In genomic region chr15:41151451-41152005, GRCh38 we compare ENCODE assay signal across 13 cellular contexts. TPM values are rescaled to one million over a fixed set of nuclear protein-coding genes. Genes with fewer than 3 reads are reported as not detected.
A peak's percentile ranks its signal among the peaks of the same experiment; 100 is the strongest.
DNase-seq lines count a peak whose midpoint lies in the region; ATAC-seq lines count a peak whose summit lies in the region.
"Had no signal": no experiment of that assay in that cellular context is flagged by ENCODE, and none has a peak within 500 bp of the region (broad histone marks: within the 10 kb centered on the region; RNA-seq: fewer than 3 reads in every experiment).

No MANE protein-coding gene starts in this region.

- peaks cover 4% of the 10 kb centered on the region for H3K9me3 Mint-ChIP-seq in activated CD4-positive, alpha-beta T cell treated with anti-CD3 and anti-CD28 coated beads, Interleukin-2, amount 10 ng/mL, durations not matched to agents 24 days and 14 days
- H3K9me3 Mint-ChIP-seq in activated CD4-positive, alpha-beta T cell treated with anti-CD3 and anti-CD28 coated beads, Interleukin-2, amount 10 ng/mL, durations not matched to agents 7 days and 5 days: no peaks in the 10 kb centered on the region
- H3K9me3 Mint-ChIP-seq: CD4-positive, CD25-positive, alpha-beta regulatory T cell had no signal

- no peaks in the 10 kb centered on the region for H3K79me1 ChIP-seq in neuronal stem cell (ENCODE audit: low read depth, low read length)

- H3K4me3 ChIP-seq in neuronal stem cell (ENCODE audit: low read length in 2 of 2): no peak overlapping the region
- H3K4me3 ChIP-seq: BLaER1 treated with 17β-estradiol and CSF1 and Interleukin-3, amounts not matched to agents 10 nM and 100 nM had no signal

- peak overlapping the region; percentile 71 for H3K18ac ChIP-seq in neuronal stem cell (ENCODE audit: low read length)

- H3K9me3 ChIP-seq in T-helper 17 cell (ENCODE audit: control insufficient read depth, low read length, poor library complexity, severe bottlenecking): no peaks in the 10 kb centered on the region
- H3K9me3 ChIP-seq in neuronal stem cell (replicated peaks in 1 of 2; ENCODE audit: control insufficient read depth in 2 of 2, insufficient read depth in 1 of 2, low read depth in 1 of 2, low read length in 2 of 2): no peaks in the 10 kb centered on the region

- no peak overlapping the region for H2AK5ac ChIP-seq in neuronal stem cell (ENCODE audit: low read depth, low read length)

- H3K4me3 Mint-ChIP-seq in activated CD4-positive, alpha-beta T cell treated with anti-CD3 and anti-CD28 coated beads, Interleukin-2, amount 10 ng/mL, durations not matched to agents 24 days and 14 days: peak overlapping the region; percentile 49
- no peak overlapping the region for H3K4me3 Mint-ChIP-seq in activated CD4-positive, alpha-beta T cell treated with anti-CD3 and anti-CD28 coated beads, Interleukin-2, amount 10 ng/mL, durations not matched to agents 7 days and 5 days
- peak overlapping the region; percentile 79 for H3K4me3 Mint-ChIP-seq in T-helper 17 cell

- intact Hi-C loops in activated CD4-positive, alpha-beta T cell treated with anti-CD3 and anti-CD28 coated beads, Interleukin-2, amount 10 ng/mL, durations not matched to agents 24 days and 14 days (cut with micrococcal nuclease): loop anchor here (2.0 kb wide), 1 partner anchor 35 kb away; the partner anchor contains the start of gene INO80

- H3K27me3 Mint-ChIP-seq in activated CD4-positive, alpha-beta T cell treated with anti-CD3 and anti-CD28 coated beads, Interleukin-2, amount 10 ng/mL, durations not matched to agents 24 days and 14 days: peaks cover 4% of the 10 kb centered on the region
- H3K27me3 Mint-ChIP-seq in activated CD4-positive, alpha-beta T cell treated with anti-CD3 and anti-CD28 coated beads, Interleukin-2, amount 10 ng/mL, durations not matched to agents 7 days and 5 days: no peaks in the 10 kb centered on the region
- H3K27me3 Mint-ChIP-seq in T-helper 17 cell: peaks cover 7% of the 10 kb centered on the region
- H3K27me3 Mint-ChIP-seq: CD4-positive, CD25-positive, alpha-beta regulatory T cell had no signal

- no peak overlapping the region for H2BK5ac ChIP-seq in neuronal stem cell (ENCODE audit: low read length)

- no peak overlapping the region for H3K9ac ChIP-seq in neuronal stem cell (ENCODE audit: low read depth, low read length, poor library complexity)
- H3K9ac ChIP-seq: BLaER1 treated with 17β-estradiol and CSF1 and Interleukin-3, amounts not matched to agents 10 nM and 100 nM had no signal

- no peaks in the 10 kb centered on the region for H3K27me3 ChIP-seq in neuronal stem cell (ENCODE audit: control insufficient read depth in 3 of 3, insufficient read depth in 3 of 3, low read depth in 1 of 3, low read length in 3 of 3)
- H3K27me3 ChIP-seq: BLaER1 treated with 17β-estradiol and CSF1 and Interleukin-3, amounts not matched to agents 10 nM and 100 nM had no signal

- POLR2A ChIA-PET in activated CD4-positive, alpha-beta T cell treated with anti-CD3 and anti-CD28 coated beads, Interleukin-2, amount 10 ng/mL, durations not matched to agents 7 days and 5 days (lab: Charles Lee): no interaction called here

- H3K36me3 Mint-ChIP-seq in activated CD4-positive, alpha-beta T cell treated with anti-CD3 and anti-CD28 coated beads, Interleukin-2, amount 10 ng/mL, durations not matched to agents 24 days and 14 days (ENCODE audit: low read depth): no peaks in the 10 kb centered on the region
- peaks cover 4% of the 10 kb centered on the region for H3K36me3 Mint-ChIP-seq in activated CD4-positive, alpha-beta T cell treated with anti-CD3 and anti-CD28 coated beads, Interleukin-2, amount 10 ng/mL, durations not matched to agents 7 days and 5 days (ENCODE audit: low read depth)
- H3K36me3 Mint-ChIP-seq in T-helper 17 cell (ENCODE audit: low read depth): no peaks in the 10 kb centered on the region
- H3K36me3 Mint-ChIP-seq: CD4-positive, CD25-positive, alpha-beta regulatory T cell had no signal

- no CpG with 5 or more reads among the region's 37 CpGs for WGBS in neuronal stem cell (ENCODE audit: extremely low coverage in 2 of 2, insufficient read length in 2 of 2, insufficient replicate concordance in 1 of 2), 2 donors

- no peak overlapping the region for H4K8ac ChIP-seq in neuronal stem cell (ENCODE audit: low read depth, low read length)

- no peaks in the 10 kb centered on the region for H3K4me1 ChIP-seq in neuronal stem cell (ENCODE audit: control insufficient read depth in 2 of 2, insufficient read depth in 1 of 2, low read depth in 1 of 2, low read length in 2 of 2)

- no peak overlapping the region for H2BK15ac ChIP-seq in neuronal stem cell (ENCODE audit: low read length)

- no peak overlapping the region for H2BK120ac ChIP-seq in neuronal stem cell (ENCODE audit: low read depth, low read length)

- peaks cover 19% of the 10 kb centered on the region for H3K4me1 Mint-ChIP-seq in activated CD4-positive, alpha-beta T cell treated with anti-CD3 and anti-CD28 coated beads, Interleukin-2, amount 10 ng/mL, durations not matched to agents 24 days and 14 days
- H3K4me1 Mint-ChIP-seq in activated CD4-positive, alpha-beta T cell treated with anti-CD3 and anti-CD28 coated beads, Interleukin-2, amount 10 ng/mL, durations not matched to agents 7 days and 5 days: peaks cover 24% of the 10 kb centered on the region
- H3K4me1 Mint-ChIP-seq in T-helper 17 cell: peaks cover 7% of the 10 kb centered on the region

- no peaks in the 10 kb centered on the region for H3K36me3 ChIP-seq in neuronal stem cell (replicated peaks in 1 of 2; ENCODE audit: control insufficient read depth in 2 of 2, insufficient read depth in 2 of 2, low read length in 2 of 2)
- H3K36me3 ChIP-seq: BLaER1 treated with 17β-estradiol and CSF1 and Interleukin-3, amounts not matched to agents 10 nM and 100 nM had no signal

- H3K23ac ChIP-seq in neuronal stem cell (ENCODE audit: low read depth, low read length, poor library complexity): no peak overlapping the region

- H3K27ac Mint-ChIP-seq in activated CD4-positive, alpha-beta T cell treated with anti-CD3 and anti-CD28 coated beads, Interleukin-2, amount 10 ng/mL, durations not matched to agents 24 days and 14 days: no peak overlapping the region
- no peak overlapping the region for H3K27ac Mint-ChIP-seq in activated CD4-positive, alpha-beta T cell treated with anti-CD3 and anti-CD28 coated beads, Interleukin-2, amount 10 ng/mL, durations not matched to agents 7 days and 5 days
- no peak overlapping the region for H3K27ac Mint-ChIP-seq in T-helper 17 cell

- no peak overlapping the region for H3K4ac ChIP-seq in neuronal stem cell (ENCODE audit: low read length)

- no peak overlapping the region for H4K91ac ChIP-seq in neuronal stem cell (ENCODE audit: low read depth, low read length, poor library complexity)

- H3K27ac ChIP-seq in neuronal stem cell (replicated peaks; ENCODE audit: low read length): no peak overlapping the region
- H3K27ac ChIP-seq: BLaER1 treated with 17β-estradiol and CSF1 and Interleukin-3, amounts not matched to agents 10 nM and 100 nM had no signal

- H3K4me2 ChIP-seq in neuronal stem cell (ENCODE audit: insufficient read depth, low read length, poor library complexity, severe bottlenecking): no peak overlapping the region
- H3K4me2 ChIP-seq: BLaER1 treated with 17β-estradiol and CSF1 and Interleukin-3, amounts not matched to agents 10 nM and 100 nM had no signal

- H2AFZ ChIP-seq in neuronal stem cell (ENCODE audit: low read length): no peak overlapping the region

- peak overlapping the region; percentile 58 for H2BK12ac ChIP-seq in neuronal stem cell (ENCODE audit: low read length)

- peak overlapping the region; percentile 82 for H3K14ac ChIP-seq in neuronal stem cell (ENCODE audit: low read length)

- DNase-seq in activated CD4-positive, alpha-beta T cell treated with anti-CD3 and anti-CD28 coated beads, Interleukin-2, amount 10 ng/mL, durations not matched to agents 24 days and 14 days: no peak
- no peak for DNase-seq in activated CD4-positive, alpha-beta T cell treated with anti-CD3 and anti-CD28 coated beads, Interleukin-2, amount 10 ng/mL, durations not matched to agents 7 days and 5 days
- peak; percentile 36 for DNase-seq in activated effector memory CD4-positive, alpha-beta T cell treated with anti-CD3 and anti-CD28 coated beads, Interleukin-2, amount 50 U/mL, for 16 hours
- no peak for DNase-seq in activated effector memory CD4-positive, alpha-beta T cell treated with Interleukin-2 at 50 U/mL for 16 hours
- DNase-seq in T-helper 17 cell (no peak), neuronal stem cell (ENCODE audit: low spot score) (no peak), NCI-H1092 (lab: John Stamatoyannopoulos, UW) (no peak)
- DNase-seq: ACHN, DMS53 had no signal

- ATAC-seq in T-helper 17 cell (no peak), HG03095 (IDR thresholded peaks at IDR 0.05; ENCODE audit: unreplicated experiment) (no peak)
- ATAC-seq: HepG2 had no signal

- CTCF ChIA-PET in activated CD4-positive, alpha-beta T cell treated with anti-CD3 and anti-CD28 coated beads, Interleukin-2, amount 10 ng/mL, durations not matched to agents 7 days and 5 days (lab: Charles Lee): interaction anchor here (0.6 kb wide), 2 partner anchors 200 to 408 kb away, joined by 3 read pairs; no protein-coding TSS in a partner anchor

RNA-seq across cellular contexts. Expression of gene INO80, which starts 35.4 kb away (rescaled TPM):
- 33.1 and 37.2 TPM in 2 replicates for total RNA-seq in activated CD4-positive, alpha-beta T cell treated with anti-CD3 and anti-CD28 coated beads, Interleukin-2, amount 10 ng/mL, durations not matched to agents 24 days and 14 days
- total RNA-seq in activated CD4-positive, alpha-beta T cell treated with anti-CD3 and anti-CD28 coated beads, Interleukin-2, amount 10 ng/mL, durations not matched to agents 7 days and 5 days: 10 to 100 TPM; 24.5 to 26.2 TPM
- 10 to 100 TPM; 28.5 to 37.5 TPM for total RNA-seq in T-helper 17 cell
- polyA plus RNA-seq in neuronal stem cell (2013, experiment 1 of 2): 5.7 TPM
- 7.0 TPM for polyA plus RNA-seq in neuronal stem cell (2013, experiment 2 of 2)
